In the genomic region with DNA sequence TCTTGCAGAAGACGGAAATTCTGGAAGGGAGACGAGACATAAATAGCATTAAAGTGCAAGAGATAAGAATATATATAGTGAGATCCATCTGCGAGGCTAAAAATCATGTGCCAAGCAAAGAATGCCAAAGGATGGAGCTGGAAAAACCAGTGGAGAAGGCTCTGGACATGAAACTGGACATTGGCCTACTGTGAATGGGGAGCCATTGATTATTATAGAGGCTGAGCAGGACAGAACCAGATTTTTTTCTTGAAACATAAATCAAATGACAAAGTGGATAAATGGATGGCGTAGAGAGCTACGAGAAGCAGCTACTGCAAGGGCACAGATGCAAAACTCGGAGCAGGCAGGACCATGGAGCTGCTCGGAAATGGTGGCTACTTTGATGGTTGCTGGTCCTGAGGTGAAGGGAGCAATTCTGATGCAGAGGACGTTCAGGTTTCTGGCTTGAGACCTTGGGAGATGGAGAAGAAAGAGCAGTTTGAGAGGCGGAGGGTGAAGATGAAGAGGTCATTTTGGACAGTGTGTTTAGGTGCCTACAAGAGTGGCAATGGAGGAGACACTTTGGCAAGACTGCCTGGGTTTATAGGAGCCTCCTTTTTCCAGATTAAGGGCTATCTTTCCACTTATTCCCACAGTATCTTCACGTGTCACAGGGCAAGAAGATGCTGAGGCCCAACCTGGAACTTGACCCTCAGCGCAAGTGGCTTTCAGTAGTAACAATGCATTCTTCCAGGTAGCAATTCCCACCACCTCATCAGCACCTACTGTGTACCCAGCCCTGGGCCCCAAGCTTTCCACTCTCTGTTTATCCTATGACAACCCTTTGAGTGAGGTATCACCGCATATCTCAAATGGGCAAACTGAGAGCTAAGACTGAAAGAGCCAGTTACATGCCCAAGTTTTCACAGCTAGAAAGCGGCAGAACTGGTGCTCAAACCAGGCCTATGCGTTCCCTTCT, we compare ENCODE assay signal across 26 cellular contexts.
"Had no signal": no experiment of that assay in that cellular context is flagged by ENCODE, and none has a peak within 500 bp of the region (broad histone marks: within the 10 kb centered on the region; RNA-seq: fewer than 3 reads in every experiment).

No MANE protein-coding gene starts in this region.

- H3K27ac Mint-ChIP-seq: activated B cell treated with CpG ODN at 0.5 μM for 24 hours; activated naive CD4-positive, alpha-beta T cell treated with anti-CD3 and anti-CD28 coated beads for 36 hours; activated T-cell treated with anti-CD3 and anti-CD28 coated beads, Interleukin-2, amount 50 U/mL, for 72 hours; naive B cell; progenitor cell of endocrine pancreas; stimulated activated effector memory CD8-positive, alpha-beta T cell treated with anti-CD3 and anti-CD28 coated beads, Interleukin-12 subunit alpha, Interleukin-12 subunit beta, amount 100 ng/mL, for 72 hours; stimulated activated naive CD8-positive, alpha-beta T cell treated with anti-CD3 and anti-CD28 coated beads, Interleukin-15, Interleukin-2, amounts not matched to agents 100 ng/mL and 50 ng/mL, for 24 hours; T-cell; T-helper 2 cell treated with Interferon-gamma antibody and Interleukin-4, amounts not matched to agents 5 μg/mL and 100 μg/mL, for 36 hours; type B pancreatic cell had no signal

- H3K27me3 Mint-ChIP-seq: progenitor cell of endocrine pancreas, T-cell had no signal

- H3K36me3 ChIP-seq: left lung, lower lobe of right lung, ovary, thoracic aorta had no signal

- H3K9me3 Mint-ChIP-seq: type B pancreatic cell had no signal

- H3K4me3 ChIP-seq: left lung, lower lobe of right lung, ovary, skin epidermis, thoracic aorta had no signal

- H3K27me3 ChIP-seq: left lung, ovary had no signal

- H3K4me3 Mint-ChIP-seq: activated B cell treated with CpG ODN at 0.5 μM for 24 hours; activated naive CD4-positive, alpha-beta T cell treated with anti-CD3 and anti-CD28 coated beads for 36 hours; activated T-cell treated with anti-CD3 and anti-CD28 coated beads, Interleukin-2, amount 50 U/mL, for 72 hours; immature natural killer cell; naive B cell; stimulated activated effector memory CD8-positive, alpha-beta T cell treated with anti-CD3 and anti-CD28 coated beads, Interleukin-12 subunit alpha, Interleukin-12 subunit beta, amount 100 ng/mL, for 72 hours; stimulated activated naive CD8-positive, alpha-beta T cell treated with anti-CD3 and anti-CD28 coated beads, Interleukin-15, Interleukin-2, amounts not matched to agents 100 ng/mL and 50 ng/mL, for 24 hours; T-cell; T-helper 2 cell treated with Interferon-gamma antibody and Interleukin-4, amounts not matched to agents 5 μg/mL and 100 μg/mL, for 36 hours; type B pancreatic cell had no signal

- DNase-seq: activated B cell treated with CpG ODN at 0.5 μM for 24 hours; activated CD4-positive, alpha-beta T cell treated with anti-CD3 and anti-CD28 coated beads for 4 hours; activated CD4-positive, alpha-beta T cell treated with anti-CD3 and anti-CD28 coated beads, Interleukin-2, amount 50 U/mL, for 4 hours; activated naive CD4-positive, alpha-beta T cell treated with anti-CD3 and anti-CD28 coated beads for 36 hours; activated T-cell treated with anti-CD3 and anti-CD28 coated beads for 4 hours; activated T-cell treated with anti-CD3 and anti-CD28 coated beads, Interleukin-2, amount 50 U/mL, for 72 hours; amniotic stem cell; central memory CD4-positive, alpha-beta T cell; effector memory CD4-positive, alpha-beta T cell; erythroblast; hypothalamus; immature natural killer cell; left lung; naive B cell; stimulated activated CD4-positive, alpha-beta T cell treated with anti-CD3 and anti-CD28 coated beads, Interleukin-4, amount 100 ng/mL, for 24 hours; T-cell had no signal

- H3K9me3 ChIP-seq: ovary, thoracic aorta had no signal

- H3K4me1 Mint-ChIP-seq: stimulated activated effector memory CD8-positive, alpha-beta T cell treated with anti-CD3 and anti-CD28 coated beads, Interleukin-12 subunit alpha, Interleukin-12 subunit beta, amount 100 ng/mL, for 72 hours had no signal

- ATAC-seq: activated T-cell treated with anti-CD3 and anti-CD28 coated beads, Interleukin-2, amount 50 U/mL, for 72 hours; left lung; lower lobe of right lung; sciatic nerve; stimulated activated effector memory CD8-positive, alpha-beta T cell treated with anti-CD3 and anti-CD28 coated beads, Interleukin-12 subunit alpha, Interleukin-12 subunit beta, amount 100 ng/mL, for 72 hours; T-cell had no signal

- H3K36me3 Mint-ChIP-seq: stimulated activated effector memory CD8-positive, alpha-beta T cell treated with anti-CD3 and anti-CD28 coated beads, Interleukin-12 subunit alpha, Interleukin-12 subunit beta, amount 100 ng/mL, for 72 hours; T-cell; type B pancreatic cell had no signal

- H3K27ac ChIP-seq: left lung, lower lobe of right lung, ovary, skin epidermis, thoracic aorta had no signal
